ENCODE assay signal across 20 cellular contexts in genomic region chr12:101719566-101719965, GRCh38. TPM values are rescaled to one million over a fixed set of nuclear protein-coding genes. Genes with fewer than 3 reads are reported as not detected.
"Had no signal": no experiment of that assay in that cellular context is flagged by ENCODE, and none has a peak within 500 bp of the region (broad histone marks: within the 10 kb centered on the region; RNA-seq: fewer than 3 reads in every experiment).

No MANE protein-coding gene starts in this region.

- H3K9me3 ChIP-seq: neutrophil, tibial artery had no signal

- H3K4me2 ChIP-seq: hepatocyte had no signal

- H3K4me3 ChIP-seq: cardiac muscle cell, dorsolateral prefrontal cortex, hepatocyte, lung, tibial artery had no signal

- H3K4me1 ChIP-seq: parathyroid adenoma, tibial artery had no signal

- H3K9ac ChIP-seq: parathyroid adenoma had no signal

- H2AFZ ChIP-seq: hepatocyte, parathyroid adenoma had no signal

- DNase-seq: activated CD4-positive, alpha-beta T cell treated with anti-CD3 and anti-CD28 coated beads for 48 hours; activated CD4-positive, CD25-positive, alpha-beta regulatory T cell; activated CD8-positive, alpha-beta T cell treated with anti-CD3 and anti-CD28 coated beads for 36 hours; activated naive CD4-positive, alpha-beta T cell treated with anti-CD3 and anti-CD28 coated beads, Interleukin-2, amount 10 ng/mL, durations not matched to agents 7 days and 5 days; activated naive CD8-positive, alpha-beta T cell treated with anti-CD3 and anti-CD28 coated beads, Interleukin-2, amount 50 U/mL, for 24 hours; activated T-cell treated with anti-CD3 and anti-CD28 coated beads, Interleukin-2, amount 50 U/mL, for 24 hours; dorsolateral prefrontal cortex; erythroblast; natural killer cell; stimulated activated naive CD4-positive, alpha-beta T cell treated with Interleukin-2 at 50 U/mL for 16 hours; substantia nigra; T-helper 1 cell; T-helper 9 cell; tibial artery had no signal

- H3K27me3 ChIP-seq: cardiac muscle cell, dorsolateral prefrontal cortex, hepatocyte, neutrophil, tibial artery had no signal

- H3K27ac ChIP-seq: cardiac muscle cell, dorsolateral prefrontal cortex, hepatocyte, neutrophil, parathyroid adenoma, tibial artery had no signal

RNA-seq across cellular contexts. Expression of gene SYCP3, which starts 19.7 kb away (rescaled TPM):
- total RNA-seq: cardiac muscle cell, sciatic nerve had no signal
